ENCODE assay signal across 11 cellular contexts in the genomic region with DNA sequence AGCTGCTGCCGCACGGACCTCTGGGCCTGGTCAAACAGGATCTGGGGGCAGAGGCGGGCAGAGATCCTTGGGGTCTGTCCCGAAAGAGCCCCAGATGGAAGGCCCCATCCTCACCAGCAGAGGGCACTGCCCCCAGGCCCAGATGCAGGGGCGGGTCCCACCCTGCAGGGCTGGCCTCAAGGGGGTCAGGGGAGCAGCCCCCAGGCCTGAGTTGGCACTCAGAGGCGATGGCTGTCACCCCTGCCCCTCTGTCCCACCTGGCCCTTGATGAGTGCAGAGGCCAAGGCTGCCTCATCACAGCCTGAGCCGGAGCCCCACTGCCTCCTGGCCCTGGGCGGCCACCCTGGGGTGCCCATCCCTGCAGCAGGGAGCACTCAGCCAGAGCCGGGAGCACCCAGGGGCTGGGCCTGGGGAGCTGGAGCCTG. TPM values are rescaled to one million over a fixed set of nuclear protein-coding genes. Genes with fewer than 3 reads are reported as not detected.
DNase-seq lines count a peak whose midpoint lies in the region; ATAC-seq and TF ChIP-seq lines count a peak whose summit lies in the region.
"Had no signal": no experiment of that assay in that cellular context is flagged by ENCODE, and none has a peak within 500 bp of the region (broad histone marks: within the 10 kb centered on the region; RNA-seq: fewer than 3 reads in every experiment).

No MANE protein-coding gene starts in this region.

- H3K27me3 ChIP-seq in right atrium auricular region (no peaks in the 10 kb centered on the region), right cardiac atrium (ENCODE audit: control insufficient read depth, insufficient read depth) (no peaks in the 10 kb centered on the region)
- H3K27me3 ChIP-seq: pancreas had no signal

- H3K27ac ChIP-seq in right atrium auricular region (no peak overlapping the region), right cardiac atrium (ENCODE audit: low read length) (no peak overlapping the region), RWPE1 (peak overlapping the region; percentile 100)
- H3K27ac ChIP-seq: pancreas had no signal

- WGBS in right cardiac atrium: 90% methylated on average over 9 of the region's 9 CpGs

- ATAC-seq in right cardiac atrium (no peak), GM21786 (IDR thresholded peaks at IDR 0.05; ENCODE audit: unreplicated experiment) (no peak), GM21515 (IDR thresholded peaks at IDR 0.05; ENCODE audit: unreplicated experiment) (no peak)
- ATAC-seq in stimulated activated effector memory CD8-positive, alpha-beta T cell treated with anti-CD3 and anti-CD28 coated beads, Interleukin-12 subunit alpha, Interleukin-12 subunit beta, amount 100 ng/mL, for 72 hours: no peak
- ATAC-seq: pancreas had no signal

- intact Hi-C loops in right cardiac atrium (cut with DNase I): no loop called here

- no peak overlapping the region for H3K4me3 Mint-ChIP-seq in stimulated activated effector memory CD8-positive, alpha-beta T cell treated with anti-CD3 and anti-CD28 coated beads, Interleukin-12 subunit alpha, Interleukin-12 subunit beta, amount 100 ng/mL, for 72 hours

- H3K27ac Mint-ChIP-seq in stimulated activated effector memory CD8-positive, alpha-beta T cell treated with anti-CD3 and anti-CD28 coated beads, Interleukin-12 subunit alpha, Interleukin-12 subunit beta, amount 100 ng/mL, for 72 hours: no peak overlapping the region

- no peaks in the 10 kb centered on the region for H3K9me3 ChIP-seq in right atrium auricular region
- no peaks in the 10 kb centered on the region for H3K9me3 ChIP-seq in right cardiac atrium (ENCODE audit: control insufficient read depth, low read length)
- H3K9me3 ChIP-seq: pancreas had no signal

- no peak for DNase-seq in right atrium auricular region (ENCODE audit: low spot score)
- DNase-seq in right cardiac atrium: no peak
- DNase-seq in RWPE1 (ENCODE audit: low spot score): no peak
- no peak for DNase-seq in fibroblast of the aortic adventitia (ENCODE audit: low read depth)
- DNase-seq in kidney tubule cell (ENCODE audit: low spot score): no peak
- DNase-seq in stimulated activated effector memory CD8-positive, alpha-beta T cell treated with anti-CD3 and anti-CD28 coated beads, Interleukin-12 subunit alpha, Interleukin-12 subunit beta, amount 100 ng/mL, for 72 hours (ENCODE audit: low spot score in 2 of 2): no peak
- DNase-seq: caudate nucleus, pancreas, SW 1271 had no signal

- H3K36me3 ChIP-seq in right atrium auricular region: no peaks in the 10 kb centered on the region
- H3K36me3 ChIP-seq: pancreas had no signal

- H3K36me3 Mint-ChIP-seq in stimulated activated effector memory CD8-positive, alpha-beta T cell treated with anti-CD3 and anti-CD28 coated beads, Interleukin-12 subunit alpha, Interleukin-12 subunit beta, amount 100 ng/mL, for 72 hours: peaks cover 11% of the 10 kb centered on the region

- peak; percentile 14 to 32 for TF ChIP-seq CTCF in right atrium auricular region (IDR thresholded peaks at IDR 0.05)
- TF ChIP-seq CTCF in RWPE1 (conservative IDR thresholded peaks at IDR 0.05; ENCODE audit: low read depth): peak; percentile 34
- peak; percentile 41 for TF ChIP-seq CTCF in fibroblast of the aortic adventitia (IDR thresholded peaks at IDR 0.05; ENCODE audit: insufficient read depth, low read length)

- H3K9me3 Mint-ChIP-seq in stimulated activated effector memory CD8-positive, alpha-beta T cell treated with anti-CD3 and anti-CD28 coated beads, Interleukin-12 subunit alpha, Interleukin-12 subunit beta, amount 100 ng/mL, for 72 hours: no peaks in the 10 kb centered on the region

- H3K4me1 ChIP-seq in right atrium auricular region: peaks cover 0 to 33% of the 10 kb centered on the region in 2 donors
- peaks cover 5% of the 10 kb centered on the region for H3K4me1 ChIP-seq in right cardiac atrium (ENCODE audit: control insufficient read depth, insufficient read depth, low read length)

- no peak overlapping the region for H3K4me3 ChIP-seq in right atrium auricular region
- no peak overlapping the region for H3K4me3 ChIP-seq in right cardiac atrium (ENCODE audit: low read length)
- no peak overlapping the region for H3K4me3 ChIP-seq in fibroblast of the aortic adventitia (ENCODE audit: low read depth, low read length)
- H3K4me3 ChIP-seq: pancreas had no signal

- CTCF ChIA-PET in RWPE1 (lab: Yijun Ruan, JAX): interaction anchor here (0.6 kb wide), 1 partner anchor 10 kb away, joined by 3 read pairs; no protein-coding TSS in a partner anchor

- POLR2A ChIA-PET in RWPE1 (lab: Yijun Ruan, JAX; ENCODE audit: low non-redundant PET): no interaction called here

- H3K4me1 Mint-ChIP-seq in stimulated activated effector memory CD8-positive, alpha-beta T cell treated with anti-CD3 and anti-CD28 coated beads, Interleukin-12 subunit alpha, Interleukin-12 subunit beta, amount 100 ng/mL, for 72 hours: peaks cover 27% of the 10 kb centered on the region

RNA-seq across cellular contexts. Expression of a gene that starts 5.7 kb away (rescaled TPM):
- total RNA-seq in right atrium auricular region: 10 to 100 TPM; 19.5 to 20.4 TPM
- total RNA-seq in right cardiac atrium: 10 to 100 TPM; 33.1 to 61.8 (median 42.8) TPM
- polyA plus RNA-seq in right cardiac atrium: 37.4 TPM
- total RNA-seq in fibroblast of the aortic adventitia (ENCODE audit: low replicate concordance): 43.2 and 106 TPM in 2 replicates

RNA-seq across cellular contexts. Expression of a gene that starts 6.4 kb away (rescaled TPM):
- total RNA-seq in right atrium auricular region (10 to 100 TPM; 14.5 to 24.8 TPM), right cardiac atrium (10 to 100 TPM; 11.3 to 14.1 (median 12.5) TPM), fibroblast of the aortic adventitia (ENCODE audit: low replicate concordance) (21.3 and 25.9 TPM in 2 replicates)
- 13.1 TPM for polyA plus RNA-seq in right cardiac atrium

RNA-seq across cellular contexts. Expression of a gene that starts 21.8 kb away (rescaled TPM):
- under 1 TPM; 0.59 to 0.79 TPM for total RNA-seq in right atrium auricular region
- 1 to 10 TPM; 2.7 to 6.2 (median 4.8) TPM for total RNA-seq in right cardiac atrium
- 3.4 TPM for polyA plus RNA-seq in right cardiac atrium
- total RNA-seq in fibroblast of the aortic adventitia (ENCODE audit: low replicate concordance): 0.54 and 0.74 TPM in 2 replicates

RNA-seq across cellular contexts. Expression of a gene that starts 22.4 kb away (rescaled TPM):
- total RNA-seq in right atrium auricular region (10 to 100 TPM; 59.6 to 65.2 TPM), right cardiac atrium (10 to 100 TPM; 53.1 to 61.7 (median 58.7) TPM), fibroblast of the aortic adventitia (ENCODE audit: low replicate concordance) (35.0 and 53.1 TPM in 2 replicates)
- 70.3 TPM for polyA plus RNA-seq in right cardiac atrium

RNA-seq across cellular contexts. Expression of a gene that starts 22.6 kb away (rescaled TPM):
- 10 to 100 TPM; 35.6 to 64.1 TPM for total RNA-seq in right atrium auricular region
- total RNA-seq in right cardiac atrium: 10 to 100 TPM; 24.0 to 29.0 (median 27.0) TPM
- 53.9 TPM for polyA plus RNA-seq in right cardiac atrium
- 9.4 and 17.7 TPM in 2 replicates for total RNA-seq in fibroblast of the aortic adventitia (ENCODE audit: low replicate concordance)
